In genomic region chr18:62550746-62551145, GRCh38 we compare ENCODE assay signal across 18 cellular contexts.
"Had no signal": no experiment of that assay in that cellular context is flagged by ENCODE, and none has a peak within 500 bp of the region (broad histone marks: within the 10 kb centered on the region; RNA-seq: fewer than 3 reads in every experiment).

No MANE protein-coding gene starts in this region.

- DNase-seq: colonic mucosa; dermis blood vessel endothelial cell; esophagus squamous epithelium; foreskin fibroblast; glutamatergic neuron; islet precursor cell; left ventricle myocardium superior; mesendoderm; naive B cell; nephron progenitor cell; posterior cingulate gyrus; small intestine; stimulated activated CD4-positive, alpha-beta T cell treated with anti-CD3 and anti-CD28 coated beads, Interleukin-2, amount 100 ng/mL, for 48 hours; trophoblast cell had no signal

- H3K4me3 Mint-ChIP-seq: nephron progenitor cell; stimulated activated effector memory CD8-positive, alpha-beta T cell treated with anti-CD3 and anti-CD28 coated beads, Interleukin-12 subunit alpha, Interleukin-12 subunit beta, amount 100 ng/mL, for 72 hours; stimulated activated naive CD8-positive, alpha-beta T cell treated with anti-CD3 and anti-CD28 coated beads, Interleukin-15, Interleukin-2, amounts not matched to agents 100 ng/mL and 50 ng/mL, for 24 hours had no signal

- ATAC-seq: gastroesophageal sphincter; stimulated activated effector memory CD8-positive, alpha-beta T cell treated with anti-CD3 and anti-CD28 coated beads, Interleukin-12 subunit alpha, Interleukin-12 subunit beta, amount 100 ng/mL, for 72 hours had no signal

- H3K9me3 Mint-ChIP-seq: naive B cell; nephron progenitor cell; stimulated activated effector memory CD8-positive, alpha-beta T cell treated with anti-CD3 and anti-CD28 coated beads, Interleukin-12 subunit alpha, Interleukin-12 subunit beta, amount 100 ng/mL, for 72 hours; stimulated activated naive CD8-positive, alpha-beta T cell treated with anti-CD3 and anti-CD28 coated beads, Interleukin-15, Interleukin-2, amounts not matched to agents 100 ng/mL and 50 ng/mL, for 24 hours had no signal

- H3K27me3 Mint-ChIP-seq: naive B cell; stimulated activated naive CD8-positive, alpha-beta T cell treated with anti-CD3 and anti-CD28 coated beads, Interleukin-15, Interleukin-2, amounts not matched to agents 100 ng/mL and 50 ng/mL, for 24 hours had no signal

- FAIRE-seq: small intestine, urothelium cell line had no signal

- H3K4me1 Mint-ChIP-seq: nephron progenitor cell had no signal

- H3K27ac Mint-ChIP-seq: nephron progenitor cell; stimulated activated naive CD8-positive, alpha-beta T cell treated with anti-CD3 and anti-CD28 coated beads, Interleukin-15, Interleukin-2, amounts not matched to agents 100 ng/mL and 50 ng/mL, for 24 hours had no signal
